8 cellular contexts compared by ENCODE assay signal in the genomic region with DNA sequence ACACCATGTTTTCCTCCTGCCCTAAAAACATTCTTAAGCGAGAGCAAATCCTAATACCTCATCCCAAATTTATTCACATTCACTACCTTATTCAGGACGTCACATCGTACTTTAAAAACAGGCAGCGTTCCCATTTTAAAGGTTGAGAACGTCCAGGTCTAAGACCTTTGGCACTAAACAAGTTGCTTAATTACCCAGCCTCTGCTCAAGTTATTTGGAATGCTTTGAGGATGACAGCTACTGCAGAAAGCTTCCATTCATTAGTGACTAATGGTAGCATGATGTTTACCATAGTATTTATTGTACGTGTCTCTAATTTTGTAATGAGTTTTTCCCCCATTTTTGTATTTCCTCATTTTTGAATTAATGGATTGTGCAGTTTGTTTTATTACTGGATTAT. TPM values are rescaled to one million over a fixed set of nuclear protein-coding genes. Genes with fewer than 3 reads are reported as not detected.
DNase-seq lines count a peak whose midpoint lies in the region; ATAC-seq and TF ChIP-seq lines count a peak whose summit lies in the region.

No MANE protein-coding gene starts in this region.

- H3K36me3 ChIP-seq in CD4-positive, CD25-positive, alpha-beta regulatory T cell (ENCODE audit: control insufficient read depth, insufficient read depth, low read length) = peaks cover 15% of the 10 kb centered on the region
- peaks cover 24% of the 10 kb centered on the region for H3K36me3 ChIP-seq in MG63
- peaks cover 3% of the 10 kb centered on the region for H3K36me3 ChIP-seq in ectodermal cell (ENCODE audit: control insufficient read depth, insufficient read depth, low read length)

- H3K36me3 Mint-ChIP-seq in CD4-positive, CD25-positive, alpha-beta regulatory T cell = peaks cover 29% of the 10 kb centered on the region
- peaks cover 19% of the 10 kb centered on the region for H3K36me3 Mint-ChIP-seq in nephron progenitor cell (ENCODE audit: low read depth)

- H3K9me3 ChIP-seq in CD4-positive, CD25-positive, alpha-beta regulatory T cell (ENCODE audit: control insufficient read depth in 2 of 2, low read length in 2 of 2) = no peaks in the 10 kb centered on the region
- no peaks in the 10 kb centered on the region for H3K9me3 ChIP-seq in MG63
- H3K9me3 ChIP-seq in ectodermal cell (ENCODE audit: control insufficient read depth, low read length) = no peaks in the 10 kb centered on the region

- peak overlapping the region; percentile 34 for H3K27ac ChIP-seq in CD4-positive, CD25-positive, alpha-beta regulatory T cell (ENCODE audit: insufficient read depth, low read length, poor library complexity, severe bottlenecking)
- no peak overlapping the region for H3K27ac ChIP-seq in ectodermal cell (ENCODE audit: insufficient read depth, low read depth, low read length, poor library complexity, severe bottlenecking)

- H3K4me1 Mint-ChIP-seq in CD4-positive, CD25-positive, alpha-beta regulatory T cell = peaks cover 38 to 74% (median 63%) of the 10 kb centered on the region in 4 donors
- H3K4me1 Mint-ChIP-seq in nephron progenitor cell = peaks cover 63% of the 10 kb centered on the region

- H3K4me3 Mint-ChIP-seq in CD4-positive, CD25-positive, alpha-beta regulatory T cell = peak overlapping the region; percentile 93 to 99 (median 96)
- peak overlapping the region; percentile 89 for H3K4me3 Mint-ChIP-seq in nephron progenitor cell

- no peak for TF ChIP-seq CTCF in nephron progenitor cell (IDR thresholded peaks at IDR 0.05)

- DNase-seq in CD4-positive, CD25-positive, alpha-beta regulatory T cell = no peak
- DNase-seq in MG63 (no peak), nephron progenitor cell (no peak), SKM-1 (lab: John Stamatoyannopoulos, UW; ENCODE audit: unreplicated experiment) (no peak), retina (no peak)
- DNase-seq in stimulated activated CD4-positive, alpha-beta T cell treated with anti-CD3 and anti-CD28 coated beads, Interleukin-1b, Interleukin-23, amount 100 ng/mL, for 48 hours = no peak

- 6 to 10% methylated on average over 6 of the region's 6 CpGs for WGBS in ectodermal cell, 2 experiments

- peak overlapping the region; percentile 97 for H3K4me3 ChIP-seq in CD4-positive, CD25-positive, alpha-beta regulatory T cell (ENCODE audit: low read depth, low read length)
- peak overlapping the region; percentile 83 for H3K4me3 ChIP-seq in MG63
- peak overlapping the region; percentile 98 for H3K4me3 ChIP-seq in ectodermal cell (ENCODE audit: insufficient read depth, low read depth, low read length)

- H3K27ac Mint-ChIP-seq in CD4-positive, CD25-positive, alpha-beta regulatory T cell = peak overlapping the region; percentile 48 to 96 (median 95)
- H3K27ac Mint-ChIP-seq in nephron progenitor cell = peak overlapping the region; percentile 98

- H3K27me3 Mint-ChIP-seq in CD4-positive, CD25-positive, alpha-beta regulatory T cell = peaks cover 4% of the 10 kb centered on the region
- no peaks in the 10 kb centered on the region for H3K27me3 Mint-ChIP-seq in nephron progenitor cell (ENCODE audit: low read depth, poor library complexity)

- H3K27me3 ChIP-seq in CD4-positive, CD25-positive, alpha-beta regulatory T cell (ENCODE audit: control insufficient read depth, insufficient read depth, low read length) = no peaks in the 10 kb centered on the region
- H3K27me3 ChIP-seq in MG63 (no peaks in the 10 kb centered on the region), ectodermal cell (ENCODE audit: control insufficient read depth, insufficient read depth, low read length, poor library complexity, severe bottlenecking) (no peaks in the 10 kb centered on the region)

- ATAC-seq in CD4-positive, CD25-positive, alpha-beta regulatory T cell (ENCODE audit: low read depth in 2 of 2) = no peak
- ATAC-seq in GM18520 (IDR thresholded peaks at IDR 0.05; ENCODE audit: unreplicated experiment) = no peak

- H3K4me1 ChIP-seq in CD4-positive, CD25-positive, alpha-beta regulatory T cell (ENCODE audit: control insufficient read depth, insufficient read depth, low read length, poor library complexity, severe bottlenecking) = peaks cover 56% of the 10 kb centered on the region
- peaks cover 5% of the 10 kb centered on the region for H3K4me1 ChIP-seq in ectodermal cell (ENCODE audit: control insufficient read depth, insufficient read depth, low read length)

- no peaks in the 10 kb centered on the region for H3K9me3 Mint-ChIP-seq in CD4-positive, CD25-positive, alpha-beta regulatory T cell
- no peaks in the 10 kb centered on the region for H3K9me3 Mint-ChIP-seq in nephron progenitor cell

RNA-seq across cellular contexts. Expression of a gene that starts 1.5 kb away (rescaled TPM):
- 39.1 TPM for total RNA-seq in CD4-positive, CD25-positive, alpha-beta regulatory T cell
- 10 to 100 TPM; 21.0 to 28.3 (median 25.4) TPM for polyA plus RNA-seq in CD4-positive, CD25-positive, alpha-beta regulatory T cell
- 5.2 and 9.5 TPM in 2 replicates for total RNA-seq in MG63 (2014; rRNA removed; shearing (Covaris generic); ENCODE audit: low replicate concordance)
- polyA plus RNA-seq in ectodermal cell (2013, experiment 1 of 4) = 9.0 TPM
- 8.5 TPM for polyA plus RNA-seq in ectodermal cell (2013, experiment 2 of 4)
- 8.2 TPM for polyA plus RNA-seq in ectodermal cell (2013, experiment 3 of 4)
- polyA plus RNA-seq in ectodermal cell (2013, experiment 4 of 4) = 9.0 TPM
